ENCODE assay signal across 1 cellular context in genomic region chr20:20452254-20452676, GRCh38.
TF ChIP-seq lines count a peak whose summit lies in the region.

No MANE protein-coding gene starts in this region.

TF ChIP-seq in GM12878, 131 proteins besides CTCF, POLR2A, EP300 and RAD21 (continued from another document and continues in another):
- TF ChIP-seq, protein P1, sequence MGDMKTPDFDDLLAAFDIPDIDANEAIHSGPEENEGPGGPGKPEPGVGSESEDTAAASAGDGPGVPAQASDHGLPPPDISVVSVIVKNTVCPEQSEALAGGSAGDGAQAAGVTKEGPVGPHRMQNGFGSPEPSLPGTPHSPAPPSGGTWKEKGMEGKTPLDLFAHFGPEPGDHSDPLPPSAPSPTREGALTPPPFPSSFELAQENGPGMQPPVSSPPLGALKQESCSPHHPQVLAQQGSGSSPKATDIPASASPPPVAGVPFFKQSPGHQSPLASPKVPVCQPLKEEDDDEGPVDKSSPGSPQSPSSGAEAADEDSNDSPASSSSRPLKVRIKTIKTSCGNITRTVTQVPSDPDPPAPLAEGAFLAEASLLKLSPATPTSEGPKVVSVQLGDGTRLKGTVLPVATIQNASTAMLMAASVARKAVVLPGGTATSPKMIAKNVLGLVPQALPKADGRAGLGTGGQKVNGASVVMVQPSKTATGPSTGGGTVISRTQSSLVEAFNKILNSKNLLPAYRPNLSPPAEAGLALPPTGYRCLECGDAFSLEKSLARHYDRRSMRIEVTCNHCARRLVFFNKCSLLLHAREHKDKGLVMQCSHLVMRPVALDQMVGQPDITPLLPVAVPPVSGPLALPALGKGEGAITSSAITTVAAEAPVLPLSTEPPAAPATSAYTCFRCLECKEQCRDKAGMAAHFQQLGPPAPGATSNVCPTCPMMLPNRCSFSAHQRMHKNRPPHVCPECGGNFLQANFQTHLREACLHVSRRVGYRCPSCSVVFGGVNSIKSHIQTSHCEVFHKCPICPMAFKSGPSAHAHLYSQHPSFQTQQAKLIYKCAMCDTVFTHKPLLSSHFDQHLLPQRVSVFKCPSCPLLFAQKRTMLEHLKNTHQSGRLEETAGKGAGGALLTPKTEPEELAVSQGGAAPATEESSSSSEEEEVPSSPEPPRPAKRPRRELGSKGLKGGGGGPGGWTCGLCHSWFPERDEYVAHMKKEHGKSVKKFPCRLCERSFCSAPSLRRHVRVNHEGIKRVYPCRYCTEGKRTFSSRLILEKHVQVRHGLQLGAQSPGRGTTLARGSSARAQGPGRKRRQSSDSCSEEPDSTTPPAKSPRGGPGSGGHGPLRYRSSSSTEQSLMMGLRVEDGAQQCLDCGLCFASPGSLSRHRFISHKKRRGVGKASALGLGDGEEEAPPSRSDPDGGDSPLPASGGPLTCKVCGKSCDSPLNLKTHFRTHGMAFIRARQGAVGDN (IDR thresholded peaks at IDR 0.05) = peak; percentile 85
- peak; percentile 67; the same call in 1 of the 2 replicates for TF ChIP-seq NFIC (IDR thresholded peaks at IDR 0.05; ENCODE audit: low read depth, low read length)
- TF ChIP-seq, protein P2, sequence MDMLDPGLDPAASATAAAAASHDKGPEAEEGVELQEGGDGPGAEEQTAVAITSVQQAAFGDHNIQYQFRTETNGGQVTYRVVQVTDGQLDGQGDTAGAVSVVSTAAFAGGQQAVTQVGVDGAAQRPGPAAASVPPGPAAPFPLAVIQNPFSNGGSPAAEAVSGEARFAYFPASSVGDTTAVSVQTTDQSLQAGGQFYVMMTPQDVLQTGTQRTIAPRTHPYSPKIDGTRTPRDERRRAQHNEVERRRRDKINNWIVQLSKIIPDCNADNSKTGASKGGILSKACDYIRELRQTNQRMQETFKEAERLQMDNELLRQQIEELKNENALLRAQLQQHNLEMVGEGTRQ (IDR thresholded peaks at IDR 0.05; ENCODE audit: borderline replicate concordance, low read depth, low read length) = no peak; the same call in 1 of the 2 replicates
- TF ChIP-seq E2F4 (IDR thresholded peaks at IDR 0.05; ENCODE audit: low read depth, low read length) = no peak
- no peak; the same call in 1 of the 2 replicates for TF ChIP-seq FOXM1 (IDR thresholded peaks at IDR 0.05; ENCODE audit: low read depth, low read length)
- TF ChIP-seq ETV6 (conservative IDR thresholded peaks at IDR 0.05 in 1 of 2, IDR thresholded peaks at IDR 0.05 in 1 of 2; ENCODE audit: borderline replicate concordance in 1 of 2, low read depth in 1 of 2) = no peak
- no peak; the same call in 1 of the 2 replicates for TF ChIP-seq NKRF (conservative IDR thresholded peaks at IDR 0.05)
- no peak for TF ChIP-seq PBX3 (IDR thresholded peaks at IDR 0.05; ENCODE audit: insufficient replicate concordance, low read depth, low read length)
- TF ChIP-seq PKNOX1 (IDR thresholded peaks at IDR 0.05) = peak; percentile 75
- no peak for TF ChIP-seq TARDBP (IDR thresholded peaks at IDR 0.05; ENCODE audit: borderline replicate concordance)
- TF ChIP-seq E4F1 (IDR thresholded peaks at IDR 0.05; ENCODE audit: borderline replicate concordance, partially characterized antibody) = no peak
- TF ChIP-seq MEF2B (IDR thresholded peaks at IDR 0.05; ENCODE audit: partially characterized antibody, poor library complexity, severe bottlenecking) = peak; percentile 22
- no peak for TF ChIP-seq ESRRA (IDR thresholded peaks at IDR 0.05; ENCODE audit: low read length)
- no peak for TF ChIP-seq HSF1 (IDR thresholded peaks at IDR 0.05; ENCODE audit: low read depth, low read length)
- no peak; the same call in 1 of the 2 replicates for TF ChIP-seq MTA3 (IDR thresholded peaks at IDR 0.05; ENCODE audit: borderline replicate concordance, low read length)
- no peak for TF ChIP-seq SPI1 (IDR thresholded peaks at IDR 0.05; ENCODE audit: borderline replicate concordance, insufficient read depth, low read depth, low read length)
- no peak for TF ChIP-seq EZH2 (IDR thresholded peaks at IDR 0.05; ENCODE audit: borderline replicate concordance, control insufficient read depth, low read depth, low read length)
- TF ChIP-seq, protein P3, sequence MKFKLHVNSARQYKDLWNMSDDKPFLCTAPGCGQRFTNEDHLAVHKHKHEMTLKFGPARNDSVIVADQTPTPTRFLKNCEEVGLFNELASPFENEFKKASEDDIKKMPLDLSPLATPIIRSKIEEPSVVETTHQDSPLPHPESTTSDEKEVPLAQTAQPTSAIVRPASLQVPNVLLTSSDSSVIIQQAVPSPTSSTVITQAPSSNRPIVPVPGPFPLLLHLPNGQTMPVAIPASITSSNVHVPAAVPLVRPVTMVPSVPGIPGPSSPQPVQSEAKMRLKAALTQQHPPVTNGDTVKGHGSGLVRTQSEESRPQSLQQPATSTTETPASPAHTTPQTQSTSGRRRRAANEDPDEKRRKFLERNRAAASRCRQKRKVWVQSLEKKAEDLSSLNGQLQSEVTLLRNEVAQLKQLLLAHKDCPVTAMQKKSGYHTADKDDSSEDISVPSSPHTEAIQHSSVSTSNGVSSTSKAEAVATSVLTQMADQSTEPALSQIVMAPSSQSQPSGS (IDR thresholded peaks at IDR 0.05; ENCODE audit: low read length) = 0 out of 2 replicates have a peak, but pooled peaks have one; percentile 32
- 0 out of 2 replicates have a peak, but pooled peaks have one; percentile 30 for TF ChIP-seq GATAD2B (conservative IDR thresholded peaks at IDR 0.05; ENCODE audit: low read depth)
- peak; percentile 57; the same call in 1 of the 2 replicates for TF ChIP-seq JUND (IDR thresholded peaks at IDR 0.05; ENCODE audit: low read depth, low read length)
- TF ChIP-seq PAX8 (IDR thresholded peaks at IDR 0.05) = no peak
- peak in 1 of 2 experiments; percentile 47; a peak in 1 of 3 replicates for TF ChIP-seq EGR1 (IDR thresholded peaks at IDR 0.05; ENCODE audit: borderline replicate concordance in 1 of 2, low read depth in 2 of 2, low read length in 2 of 2)
- no peak for TF ChIP-seq CBX3 (IDR thresholded peaks at IDR 0.05; ENCODE audit: borderline replicate concordance, low read depth)
- TF ChIP-seq MTA2 (IDR thresholded peaks at IDR 0.05; ENCODE audit: low read depth) = peak; percentile 35; the same call in 1 of the 2 replicates
- TF ChIP-seq CEBPB (IDR thresholded peaks at IDR 0.05; ENCODE audit: borderline replicate concordance in 1 of 2, low read depth in 2 of 2, low read length in 2 of 2) = no peak
- TF ChIP-seq FOXK2 (IDR thresholded peaks at IDR 0.05) = no peak
- TF ChIP-seq YBX1 (IDR thresholded peaks at IDR 0.05) = no peak
- no peak for TF ChIP-seq PAX5 (IDR thresholded peaks at IDR 0.05; ENCODE audit: borderline replicate concordance, low read depth, low read length)
- TF ChIP-seq MYC (IDR thresholded peaks at IDR 0.05; ENCODE audit: insufficient read depth, insufficient read length, insufficient replicate concordance, low read length, severe bottlenecking) = no peak
- no peak for TF ChIP-seq SREBF1 (IDR thresholded peaks at IDR 0.05; ENCODE audit: low read length)
- TF ChIP-seq IRF3 (IDR thresholded peaks at IDR 0.05) = no peak
- peak; percentile 57; the same call in 1 of the 2 replicates for TF ChIP-seq CREM (IDR thresholded peaks at IDR 0.05; ENCODE audit: low read depth)
- TF ChIP-seq ASH2L (IDR thresholded peaks at IDR 0.05; ENCODE audit: borderline replicate concordance, low read depth) = no peak
- no peak for TF ChIP-seq ZNF274 (IDR thresholded peaks at IDR 0.05; ENCODE audit: insufficient read depth, insufficient read length)
- peak; percentile 60; the same call in 1 of the 2 replicates for TF ChIP-seq TCF12 (IDR thresholded peaks at IDR 0.05; ENCODE audit: low read depth, low read length)
